In the genomic region with DNA sequence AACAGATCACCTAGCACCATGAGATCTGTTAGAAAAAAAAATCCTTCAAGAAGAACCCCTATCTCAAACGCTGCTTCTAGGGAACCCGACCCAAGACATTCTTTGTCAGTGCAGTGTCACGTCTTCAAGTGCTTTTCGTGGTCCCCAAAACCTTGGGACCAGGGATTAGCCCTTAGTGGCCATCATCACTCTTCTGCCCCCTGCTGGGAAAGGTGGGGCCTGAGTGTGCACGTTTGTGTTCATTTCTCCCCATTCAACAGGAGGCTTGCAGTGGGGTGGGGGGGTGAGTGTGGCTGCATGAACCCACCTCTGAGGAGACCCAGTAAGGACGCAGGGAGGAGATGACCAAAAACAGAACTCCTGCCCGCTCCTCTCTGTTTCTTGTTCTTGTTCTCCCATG, we compare ENCODE assay signal across 18 cellular contexts. TPM values are rescaled to one million over a fixed set of nuclear protein-coding genes. Genes with fewer than 3 reads are reported as not detected.
DNase-seq lines count a peak whose midpoint lies in the region; ATAC-seq and TF ChIP-seq lines count a peak whose summit lies in the region.
"Had no signal": no experiment of that assay in that cellular context is flagged by ENCODE, and none has a peak within 500 bp of the region (broad histone marks: within the 10 kb centered on the region; RNA-seq: fewer than 3 reads in every experiment).

No MANE protein-coding gene starts in this region.

- ATAC-seq in PC-3: no peak
- ATAC-seq in GM21381 (IDR thresholded peaks at IDR 0.05; ENCODE audit: unreplicated experiment): no peak

- H3K9me3 ChIP-seq in BE2C (no peaks in the 10 kb centered on the region), PC-3 (ENCODE audit: low read length) (no peaks in the 10 kb centered on the region)
- H3K9me3 ChIP-seq: adrenal gland had no signal

- H3K27ac ChIP-seq in PC-3 (ENCODE audit: low read length): no peak overlapping the region
- H3K27ac ChIP-seq: adrenal gland, skin epidermis had no signal

- H3K4me2 ChIP-seq in PC-3 (ENCODE audit: low read length): no peak overlapping the region

- H3K27me3 ChIP-seq in BE2C: peaks cover 7% of the 10 kb centered on the region
- no peaks in the 10 kb centered on the region for H3K27me3 ChIP-seq in PC-3 (ENCODE audit: low read length)

- H3K9ac ChIP-seq in PC-3 (ENCODE audit: low read length): no peak overlapping the region

- H4K20me1 ChIP-seq in PC-3 (ENCODE audit: low read length): no peaks in the 10 kb centered on the region

- BruUV-seq in PC-3 (replicated peaks; lab: Mats Ljungman, UMichigan): no TSS peak

- no peak for DNase-seq in BE2C
- DNase-seq in GM12864 (ENCODE audit: low read depth): no peak
- DNase-seq in PC-3: no peak
- no peak for DNase-seq in fibroblast of mammary gland (ENCODE audit: low read depth)
- DNase-seq in 8988T: no peak
- no peak for DNase-seq in epidermal melanocyte (ENCODE audit: insufficient read length, low spot score)
- DNase-seq: CD4-positive, CD25-positive, alpha-beta regulatory T cell; midbrain; NCI-H2081; NCI-H69; nucleus accumbens; stomach had no signal

- H3K4me3 ChIP-seq in BE2C (ENCODE audit: low read depth, low read length): no peak overlapping the region
- no peak overlapping the region for H3K4me3 ChIP-seq in GM12864 (ENCODE audit: low read depth, low read length)
- H3K4me3 ChIP-seq in PC-3 (ENCODE audit: low read length): no peak overlapping the region
- no peak overlapping the region for H3K4me3 ChIP-seq in fibroblast of mammary gland (ENCODE audit: control insufficient read depth, low read depth, low read length)
- H3K4me3 ChIP-seq: adrenal gland, skin epidermis, stomach had no signal

- H3K9me2 ChIP-seq in PC-3 (replicated peaks; ENCODE audit: low read length): no peaks in the 10 kb centered on the region

- intact Hi-C loops in PC-3 (cut with micrococcal nuclease): no loop called here

- TF ChIP-seq CTCF in BE2C (IDR thresholded peaks at IDR 0.05; ENCODE audit: low read depth, low read length) (peak; percentile 18), GM12864 (IDR thresholded peaks at IDR 0.05; ENCODE audit: low read depth, low read length, missing control alignments) (peak; percentile 37), PC-3 (conservative IDR thresholded peaks at IDR 0.05; ENCODE audit: low read depth, low read length) (peak; percentile 49), fibroblast of mammary gland (conservative IDR thresholded peaks at IDR 0.05; ENCODE audit: control insufficient read depth, insufficient read depth, low read depth, low read length) (peak; percentile 35)

- no peak overlapping the region for H2AFZ ChIP-seq in PC-3 (ENCODE audit: low read length)

- POLR2A ChIA-PET in PC-3 (lab: Charles Lee; ENCODE audit: unreplicated experiment): no interaction called here

- CTCF ChIA-PET in PC-3 (lab: Charles Lee): no interaction called here

- no peaks in the 10 kb centered on the region for H3K79me2 ChIP-seq in PC-3 (ENCODE audit: low read length)

- H3K4me1 ChIP-seq in BE2C: no peaks in the 10 kb centered on the region
- no peaks in the 10 kb centered on the region for H3K4me1 ChIP-seq in PC-3 (ENCODE audit: insufficient read depth, low read length)
- H3K4me1 ChIP-seq: adrenal gland had no signal

- no peaks in the 10 kb centered on the region for H3K36me3 ChIP-seq in BE2C
- H3K36me3 ChIP-seq in PC-3 (ENCODE audit: low read depth, low read length): no peaks in the 10 kb centered on the region
- H3K36me3 ChIP-seq: adrenal gland, stomach had no signal

- H3F3A ChIP-seq in PC-3 (ENCODE audit: low read length, unreplicated experiment): no peaks in the 10 kb centered on the region

RNA-seq across cellular contexts. Expression of a gene that starts 15.6 kb away (rescaled TPM):
- not detected for polyA plus RNA-seq in BE2C (2012; ENCODE audit: insufficient read depth, insufficient read length, low read depth)
- total RNA-seq in PC-3 (2014; rRNA removed): 4.2 and 4.8 TPM in 2 replicates
- total RNA-seq: CD4-positive, CD25-positive, alpha-beta regulatory T cell; esophagus mucosa; LHCN-M2; T-helper 2 cell treated with Interferon-gamma antibody and Interleukin-4, amounts not matched to agents 100 ng/mL and 5 ng/mL, for 36 hours had no signal
- polyA plus RNA-seq: CD4-positive, CD25-positive, alpha-beta regulatory T cell had no signal
